8 cellular contexts compared by ENCODE assay signal in the genomic region with DNA sequence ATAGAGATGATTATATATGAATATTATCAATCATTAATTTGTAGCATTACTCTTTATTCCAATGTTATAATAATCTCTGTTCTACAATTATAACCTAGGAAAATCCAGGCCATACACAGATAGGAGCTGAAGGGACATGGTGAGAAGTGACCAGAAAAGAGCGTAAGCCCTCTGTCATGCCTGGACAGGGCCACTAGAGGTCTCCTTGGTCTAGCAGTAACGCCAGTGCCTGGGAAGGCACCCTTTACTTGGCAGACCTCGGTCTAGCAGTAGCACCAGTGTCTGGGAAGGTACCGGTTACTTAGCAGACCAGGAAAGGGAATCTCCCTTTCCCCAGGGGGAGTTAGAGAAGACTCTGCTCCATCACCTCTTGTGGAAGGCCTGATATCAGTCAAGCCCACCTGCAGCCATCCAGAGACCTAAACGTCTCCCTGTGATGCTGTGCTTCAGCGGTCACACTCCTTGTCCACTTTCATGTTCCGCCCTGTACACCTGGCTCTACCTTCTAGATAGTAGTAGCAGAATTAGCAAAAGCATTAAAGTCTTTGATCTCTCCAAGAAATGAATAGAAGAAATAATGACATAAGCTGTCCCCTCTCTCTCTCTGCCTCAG.
DNase-seq lines count a peak whose midpoint lies in the region; ATAC-seq and TF ChIP-seq lines count a peak whose summit lies in the region.

No MANE protein-coding gene starts in this region.

- H3K36me3 Mint-ChIP-seq in activated CD8-positive, alpha-beta T cell treated with anti-CD3 and anti-CD28 coated beads for 36 hours (ENCODE audit: low read depth) = no peaks in the 10 kb centered on the region

- in situ Hi-C loops in ACHN (cut with HindIII; ENCODE audit: low pct_ligation_motif_present, low pct_unique_long_range_greater_than_20kb, low sequenced_read_pairs) = no loop called here

- H3K27ac ChIP-seq in upper lobe of right lung = no peak overlapping the region

- TF ChIP-seq CTCF in GM12873 (IDR thresholded peaks at IDR 0.05; ENCODE audit: insufficient read depth, low read depth, low read length, missing control alignments) (peak; percentile 83), upper lobe of right lung (IDR thresholded peaks at IDR 0.05) (peak; percentile 57)
- TF ChIP-seq CTCF in activated CD8-positive, alpha-beta T cell treated with anti-CD3 and anti-CD28 coated beads for 36 hours (IDR thresholded peaks at IDR 0.05) = peak; percentile 51

- POLR2A ChIA-PET in activated CD8-positive, alpha-beta T cell treated with anti-CD3 and anti-CD28 coated beads for 36 hours (lab: Charles Lee) = no interaction called here

- H3K4me3 ChIP-seq in upper lobe of right lung = no peak overlapping the region

- peaks cover 4% of the 10 kb centered on the region for H3K9me3 Mint-ChIP-seq in activated CD8-positive, alpha-beta T cell treated with anti-CD3 and anti-CD28 coated beads for 36 hours

- H3K4me1 Mint-ChIP-seq in activated CD8-positive, alpha-beta T cell treated with anti-CD3 and anti-CD28 coated beads for 36 hours (ENCODE audit: low read depth) = no peaks in the 10 kb centered on the region

- ATAC-seq in HG02571 (IDR thresholded peaks at IDR 0.05; ENCODE audit: unreplicated experiment) = peak; percentile 91
- peak; percentile 51 for ATAC-seq in activated CD8-positive, alpha-beta T cell treated with anti-CD3 and anti-CD28 coated beads for 36 hours
- peak; percentile 71 for ATAC-seq in upper lobe of right lung

- no peaks in the 10 kb centered on the region for H3K4me1 ChIP-seq in upper lobe of right lung

- H3K27ac Mint-ChIP-seq in activated CD8-positive, alpha-beta T cell treated with anti-CD3 and anti-CD28 coated beads for 36 hours = no peak overlapping the region

- no peaks in the 10 kb centered on the region for H3K27me3 ChIP-seq in upper lobe of right lung

- DNase-seq in ACHN = peak; percentile 41
- peak; percentile 40 for DNase-seq in M059J (ENCODE audit: low read depth)
- DNase-seq in activated CD8-positive, alpha-beta T cell treated with anti-CD3 and anti-CD28 coated beads for 36 hours = peak; percentile 43
- DNase-seq in iPS-NIHi11 (ENCODE audit: low spot score) = peak; percentile 40
- DNase-seq in upper lobe of right lung = peak; percentile 63
- no peak for DNase-seq in NCI-H1436 treated with DMSO at 0.1 percent for 48 hours (lab: John Stamatoyannopoulos, UW)

- H3K27me3 Mint-ChIP-seq in activated CD8-positive, alpha-beta T cell treated with anti-CD3 and anti-CD28 coated beads for 36 hours = no peaks in the 10 kb centered on the region

- intact Hi-C loops in activated CD8-positive, alpha-beta T cell treated with anti-CD3 and anti-CD28 coated beads for 36 hours (cut with micrococcal nuclease) = loop anchor here (10.0 kb wide), 1 partner anchor 444 kb away; the partner anchor contains the start of gene FSIP2
- intact Hi-C loops in upper lobe of right lung (cut with DNase I) = no loop called here

- no peak overlapping the region for H3K4me3 Mint-ChIP-seq in activated CD8-positive, alpha-beta T cell treated with anti-CD3 and anti-CD28 coated beads for 36 hours

- CTCF ChIA-PET in activated CD8-positive, alpha-beta T cell treated with anti-CD3 and anti-CD28 coated beads for 36 hours (lab: Charles Lee) = interaction anchor here (2.3 kb wide), 1 partner anchor 448 kb away, joined by 8 read pairs; the partner anchor contains the start of gene FSIP2

- no peaks in the 10 kb centered on the region for H3K36me3 ChIP-seq in upper lobe of right lung

- no peaks in the 10 kb centered on the region for H3K9me3 ChIP-seq in upper lobe of right lung
